Comparison of ENCODE assay signal across 1 cellular context in the genomic region with DNA sequence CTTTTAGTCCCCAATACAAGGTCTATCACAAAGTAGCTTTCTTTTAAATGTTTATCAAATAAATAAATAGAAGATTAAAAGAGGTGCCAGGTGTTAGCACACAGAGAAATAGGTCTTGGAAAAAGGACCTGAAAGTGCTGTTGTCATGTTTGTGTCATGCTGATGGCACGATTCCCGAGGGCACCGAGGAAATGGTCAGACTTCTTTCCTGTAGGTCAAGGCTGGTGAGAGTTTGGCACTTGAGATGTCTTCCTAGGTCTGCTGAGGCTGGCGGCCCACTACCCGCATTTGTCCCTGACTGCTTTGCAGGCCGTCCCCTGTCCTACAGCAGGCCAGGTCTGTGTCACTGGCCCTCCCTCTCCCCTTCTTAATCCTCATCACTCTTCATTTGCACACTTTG.
TF ChIP-seq lines count a peak whose summit lies in the region.

No MANE protein-coding gene starts in this region.

TF ChIP-seq in A549, 52 proteins besides CTCF, POLR2A, EP300 and RAD21 (continued from another document):
- TF ChIP-seq HOXB13 (CRISPR knock-in tag; IDR thresholded peaks at IDR 0.05; ENCODE audit: low read depth) = no peak
